8 cellular contexts compared by ENCODE assay signal in the genomic region with DNA sequence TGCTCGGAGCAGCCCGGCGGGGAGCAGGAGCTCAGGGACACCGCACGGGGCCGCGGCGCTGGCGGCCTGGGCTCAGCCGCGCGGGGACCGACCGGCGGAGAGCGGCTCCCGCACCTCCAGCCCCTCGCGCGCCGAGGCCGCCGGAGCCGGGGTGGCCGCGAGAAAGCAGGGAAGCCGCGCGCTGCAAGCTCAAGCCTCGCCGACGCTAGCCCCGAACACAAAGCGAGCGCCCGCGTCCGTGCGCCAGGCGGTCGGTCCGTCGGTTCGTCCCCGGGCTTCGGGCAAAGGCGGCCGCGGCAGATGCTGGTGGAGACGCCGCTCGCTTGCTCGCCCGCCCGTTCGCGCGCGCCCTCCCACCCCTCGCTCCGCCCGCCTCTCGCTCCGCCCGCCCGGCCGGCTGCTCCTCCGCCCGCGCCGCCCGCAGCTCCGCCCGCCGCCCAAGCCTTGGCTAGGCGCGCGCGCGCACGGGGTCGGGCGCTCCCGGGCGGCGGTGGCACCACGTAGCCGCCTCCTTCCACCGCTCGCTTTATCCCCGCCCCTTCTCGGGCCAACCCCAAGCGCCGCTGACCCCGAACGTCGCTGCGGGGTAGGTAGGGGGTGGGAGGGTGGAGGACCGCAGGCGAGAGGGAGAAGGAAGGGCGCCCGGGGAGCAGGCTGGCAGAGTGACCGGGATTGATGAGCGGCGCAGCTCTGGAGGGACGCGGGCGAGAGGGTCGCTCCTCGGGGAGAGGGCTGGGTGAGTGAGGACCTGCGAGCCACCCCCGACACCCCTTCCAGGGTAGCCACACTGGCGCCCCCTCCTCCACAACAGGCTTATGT. TPM values are rescaled to one million over a fixed set of nuclear protein-coding genes. Genes with fewer than 3 reads are reported as not detected.
DNase-seq lines count a peak whose midpoint lies in the region; ATAC-seq and TF ChIP-seq lines count a peak whose summit lies in the region.

TSPAN5 (minus strand) TSS at position 325 of the 819 bp plus-strand sequence.

- intact Hi-C loops in CD4-positive, alpha-beta T cell (cut with DNase I, micrococcal nuclease) = loop anchor here (2.0 to 5.0 kb wide), 4 partner anchors 44 to 434 kb away; partner anchors contain the start of gene RAP1GDS1 (in 1 of the 2)

- peak within 1 kb of the TSS; percentile 89 for H3K4me3 Mint-ChIP-seq in CD4-positive, alpha-beta T cell
- peak within 1 kb of the TSS; percentile 90 for H3K4me3 Mint-ChIP-seq in activated T-cell treated with anti-CD3 and anti-CD28 coated beads, Interleukin-2, amount 50 U/mL, for 24 hours

- no peaks in the 10 kb centered on the region for H3K27me3 ChIP-seq in CD4-positive, alpha-beta T cell (ENCODE audit: control insufficient read depth, insufficient read depth, low read length)
- H3K27me3 ChIP-seq in esophagus (ENCODE audit: control insufficient read depth in 1 of 2, insufficient read depth in 2 of 2, low read length in 2 of 2) = no peaks in the 10 kb centered on the region
- H3K27me3 ChIP-seq in mucosa of stomach (ENCODE audit: control insufficient read depth, insufficient read depth, low read length) = peaks cover 7% of the 10 kb centered on the region

- no peak within 1 kb of the TSS for H3K27ac ChIP-seq in CD4-positive, alpha-beta T cell (ENCODE audit: low read depth, low read length)
- H3K27ac ChIP-seq in esophagus (ENCODE audit: low read depth in 2 of 2, low read length in 1 of 2) = peak within 1 kb of the TSS; percentile 76 to 96

- CTCF ChIA-PET in CD4-positive, alpha-beta T cell (lab: Charles Lee) = interaction anchor here (0.7 to 1.3 kb wide), 6 partner anchors 16 to 398 kb away, joined by 3 to 5 read pairs (median 4); partner anchors contain the start of gene METAP1

- ATAC-seq in CD4-positive, alpha-beta T cell (ENCODE audit: poor library complexity) = peak; percentile 67
- ATAC-seq in GM19452 (IDR thresholded peaks at IDR 0.05; ENCODE audit: unreplicated experiment) = peak; percentile 67
- peak; percentile 46 for ATAC-seq in HG03558 (IDR thresholded peaks at IDR 0.05; ENCODE audit: extremely low read depth, unreplicated experiment)

- H3K4me3 ChIP-seq in esophagus (ENCODE audit: low read depth in 1 of 2, low read length in 2 of 2) (peak within 1 kb of the TSS; percentile 86 to 87), mucosa of stomach (ENCODE audit: low read length) (peak within 1 kb of the TSS; percentile 91)

- no peaks in the 10 kb centered on the region for H3K9me3 ChIP-seq in CD4-positive, alpha-beta T cell (ENCODE audit: control insufficient read depth, low read length)
- H3K9me3 ChIP-seq in esophagus (ENCODE audit: control insufficient read depth in 2 of 2, insufficient read depth in 1 of 2, low read depth in 1 of 2, low read length in 1 of 2) (no peaks in the 10 kb centered on the region), mucosa of stomach (ENCODE audit: control insufficient read depth, low read length) (no peaks in the 10 kb centered on the region)

- no peak for TF ChIP-seq CTCF in CD4-positive, alpha-beta T cell (IDR thresholded peaks at IDR 0.05)

- H3K9me3 Mint-ChIP-seq in CD4-positive, alpha-beta T cell = no peaks in the 10 kb centered on the region
- no peaks in the 10 kb centered on the region for H3K9me3 Mint-ChIP-seq in activated T-cell treated with anti-CD3 and anti-CD28 coated beads, Interleukin-2, amount 50 U/mL, for 24 hours

- POLR2A ChIA-PET in CD4-positive, alpha-beta T cell (lab: Charles Lee) = interaction anchor here (0.8 to 3.2 kb wide), 16 partner anchors 10 to 397 kb away, joined by 3 to 16 read pairs (median 6); partner anchors contain the start of genes EIF4E, METAP1 and RAP1GDS1

- peaks cover 9% of the 10 kb centered on the region for H3K36me3 Mint-ChIP-seq in CD4-positive, alpha-beta T cell (ENCODE audit: low read depth)
- peaks cover 23% of the 10 kb centered on the region for H3K36me3 Mint-ChIP-seq in activated T-cell treated with anti-CD3 and anti-CD28 coated beads, Interleukin-2, amount 50 U/mL, for 24 hours (ENCODE audit: low read depth)

- H3K27ac Mint-ChIP-seq in CD4-positive, alpha-beta T cell = peak within 1 kb of the TSS; percentile 98
- H3K27ac Mint-ChIP-seq in activated T-cell treated with anti-CD3 and anti-CD28 coated beads, Interleukin-2, amount 50 U/mL, for 24 hours = peak within 1 kb of the TSS; percentile 91

- no peaks in the 10 kb centered on the region for H3K27me3 Mint-ChIP-seq in CD4-positive, alpha-beta T cell
- no peaks in the 10 kb centered on the region for H3K27me3 Mint-ChIP-seq in activated T-cell treated with anti-CD3 and anti-CD28 coated beads, Interleukin-2, amount 50 U/mL, for 24 hours

- peak; percentile 56 to 87 (median 76) for DNase-seq in CD4-positive, alpha-beta T cell
- peak; percentile 57 for DNase-seq in OCI-M1 (lab: John Stamatoyannopoulos, UW)
- peak; percentile 91 for DNase-seq in activated T-cell treated with anti-CD3 and anti-CD28 coated beads, Interleukin-2, amount 50 U/mL, for 24 hours
- peak; percentile 60 to 71 for DNase-seq in stimulated activated CD8-positive, alpha-beta memory T cell treated with anti-CD3 and anti-CD28 coated beads, Interleukin-4, amount 100 ng/mL, for 4 hours (ENCODE audit: low read depth in 2 of 2, low spot score in 1 of 2)

- peak within 1 kb of the TSS; percentile 86 for H3K9ac ChIP-seq in mucosa of stomach (ENCODE audit: low read length)

- WGBS in esophagus, 2 donors = 0% methylated on average over 92 to 113 of the region's 113 CpGs

- H3K36me3 ChIP-seq in esophagus (ENCODE audit: control insufficient read depth in 2 of 2, insufficient read depth in 2 of 2, low read length in 1 of 2) (no peaks in the 10 kb centered on the region), mucosa of stomach (ENCODE audit: control insufficient read depth, insufficient read depth, low read length) (no peaks in the 10 kb centered on the region)

- peaks cover 87% of the 10 kb centered on the region for H3K4me1 Mint-ChIP-seq in CD4-positive, alpha-beta T cell (ENCODE audit: low read depth)
- H3K4me1 Mint-ChIP-seq in activated T-cell treated with anti-CD3 and anti-CD28 coated beads, Interleukin-2, amount 50 U/mL, for 24 hours (ENCODE audit: low read depth) = peaks cover 82% of the 10 kb centered on the region

- H3K4me1 ChIP-seq in esophagus (ENCODE audit: control insufficient read depth in 2 of 2, insufficient read depth in 2 of 2, low read length in 1 of 2) (peaks cover 0 to 7% of the 10 kb centered on the region in 2 donors), mucosa of stomach (ENCODE audit: control insufficient read depth, insufficient read depth, low read length) (peaks cover 43% of the 10 kb centered on the region)

RNA-seq across cellular contexts. Expression of gene TSPAN5, which starts in this region (rescaled TPM):
- 1 to 10 TPM; 1.8 to 2.8 TPM for total RNA-seq in CD4-positive, alpha-beta T cell
- polyA plus RNA-seq in esophagus = 1 to 10 TPM; 8.8 to 9.8 TPM
